In the genomic region with DNA sequence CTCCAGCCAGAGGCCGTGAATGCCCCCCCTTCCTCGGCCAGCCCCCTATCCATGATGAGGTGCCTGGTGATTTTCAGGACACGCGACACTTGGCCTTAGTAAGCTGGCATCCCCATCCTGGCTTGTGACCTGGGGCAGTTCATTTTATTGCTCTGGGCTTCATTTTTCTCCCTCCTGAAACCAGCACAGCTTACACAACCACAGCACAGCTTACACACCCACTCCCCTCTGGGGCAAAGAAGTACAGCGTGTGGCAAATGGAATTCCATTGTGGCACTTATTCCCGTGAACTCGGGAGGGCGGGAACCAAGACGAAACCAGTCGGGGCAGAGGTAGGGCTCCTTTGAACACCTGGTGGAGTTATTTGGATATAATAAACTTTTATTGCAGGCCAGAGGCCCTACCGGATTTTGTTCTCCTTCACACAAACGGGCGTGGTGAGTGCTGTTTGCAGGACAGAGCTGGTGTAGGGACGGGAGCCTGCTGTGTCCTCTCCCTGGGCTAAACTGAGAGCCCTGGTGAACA, we compare ENCODE assay signal across 8 cellular contexts. TPM values are rescaled to one million over a fixed set of nuclear protein-coding genes. Genes with fewer than 3 reads are reported as not detected.
DNase-seq lines count a peak whose midpoint lies in the region; ATAC-seq and TF ChIP-seq lines count a peak whose summit lies in the region.
"Had no signal": no experiment of that assay in that cellular context is flagged by ENCODE, and none has a peak within 500 bp of the region (broad histone marks: within the 10 kb centered on the region; RNA-seq: fewer than 3 reads in every experiment).

No MANE protein-coding gene starts in this region.

- peak overlapping the region; percentile 83 to 90 for H3K27ac ChIP-seq in testis

- peak overlapping the region; percentile 48 for H3K4me3 ChIP-seq in adipocyte (ENCODE audit: low read length)
- H3K4me3 ChIP-seq in testis = no peak overlapping the region

- DNase-seq in HT-29 (ENCODE audit: low spot score) (peak; percentile 96), adipocyte (ENCODE audit: low read depth) (peak; percentile 55), left kidney (ENCODE audit: low read depth, low spot score) (peak; percentile 85), testis (no peak), GM19238 (ENCODE audit: insufficient read length, low spot score) (no peak), superior temporal gyrus (ENCODE audit: extremely low spot score) (no peak)
- DNase-seq: NCI-H2227 treated with DMSO at 0.1 percent for 48 hours had no signal

- H3K27me3 ChIP-seq in adipocyte (replicated peaks; ENCODE audit: control insufficient read depth, insufficient read depth, low read length) (no peaks in the 10 kb centered on the region), testis (no peaks in the 10 kb centered on the region)

- no peak for TF ChIP-seq POLR2A in testis (IDR thresholded peaks at IDR 0.05)

- no peaks in the 10 kb centered on the region for H3K9me3 ChIP-seq in adipocyte (ENCODE audit: control insufficient read depth, low read length)
- H3K9me3 ChIP-seq in testis = no peaks in the 10 kb centered on the region

- ATAC-seq in HG03196 (IDR thresholded peaks at IDR 0.05; ENCODE audit: unreplicated experiment) = no peak

- 73 to 74% methylated on average over 14 of the region's 14 CpGs for WGBS in testis, 2 donors

- intact Hi-C loops in testis (cut with DNase I; ENCODE audit: low total_unique reads) = no loop called here

- H3K36me3 ChIP-seq in adipocyte (ENCODE audit: control insufficient read depth, insufficient read depth, low read length, severe bottlenecking) (no peaks in the 10 kb centered on the region), testis (ENCODE audit: low read depth, missing control alignments) (no peaks in the 10 kb centered on the region)

- no peak for TF ChIP-seq CTCF in testis (IDR thresholded peaks at IDR 0.05)

- peak overlapping the region; percentile 76 for H3K9ac ChIP-seq in adipocyte (ENCODE audit: low read length)

- H3K4me1 ChIP-seq in adipocyte (ENCODE audit: control insufficient read depth, insufficient read depth, low read length) = peaks cover 67% of the 10 kb centered on the region
- peaks cover 46% of the 10 kb centered on the region for H3K4me1 ChIP-seq in testis

RNA-seq across cellular contexts. Expression of a gene that starts 29.1 kb away (rescaled TPM):
- 164 and 169 TPM in 2 replicates for total RNA-seq in HT-29 (2014; rRNA removed; shearing (Covaris generic))
- 10 to 100 TPM; 31.2 to 53.1 TPM for total RNA-seq in testis
- 94.2 TPM for polyA plus RNA-seq in testis (ENCODE audit: insufficient read depth, low read depth, low replicate concordance)

Comparison
In these comparisons a context has a peak if more than half of its experiments do, and no peak if none do; other contexts are left out.
1. DNase-seq: peak in HT-29 (single experiment), adipocyte (single experiment) and left kidney (single experiment); none in testis (single experiment), GM19238 (single experiment) and superior temporal gyrus (single experiment).